Comparison of ENCODE assay signal across 31 cellular contexts in genomic region chr15:87626835-87627234, GRCh38.
"Had no signal": no experiment of that assay in that cellular context is flagged by ENCODE, and none has a peak within 500 bp of the region (broad histone marks: within the 10 kb centered on the region; RNA-seq: fewer than 3 reads in every experiment).

No MANE protein-coding gene starts in this region.

- H3K4me2 ChIP-seq: PC-9 had no signal

- ATAC-seq: activated CD4-positive, alpha-beta T cell treated with anti-CD3 and anti-CD28 coated beads for 36 hours; activated CD8-positive, alpha-beta T cell treated with anti-CD3 and anti-CD28 coated beads, Interleukin-2, amount 10 ng/mL, durations not matched to agents 7 days and 5 days; activated naive CD8-positive, alpha-beta T cell treated with anti-CD3 and anti-CD28 coated beads, Interleukin-2, amount 50 U/mL, for 24 hours had no signal

- H3K27ac ChIP-seq: PC-9 had no signal

- DNase-seq: activated CD4-positive, alpha-beta T cell treated with anti-CD3 and anti-CD28 coated beads for 36 hours; activated CD4-positive, alpha-beta T cell treated with anti-CD3 and anti-CD28 coated beads, Interleukin-2, amount 10 ng/mL, durations not matched to agents 7 days and 5 days; activated CD4-positive, alpha-beta T cell treated with anti-CD3 and anti-CD28 coated beads, Interleukin-2, amount 50 U/mL, for 48 hours; activated CD8-positive, alpha-beta T cell treated with anti-CD3 and anti-CD28 coated beads, Interleukin-2, amount 10 ng/mL, durations not matched to agents 7 days and 5 days; activated gamma-delta T cell; activated naive CD4-positive, alpha-beta T cell treated with anti-CD3 and anti-CD28 coated beads for 36 hours; activated naive CD8-positive, alpha-beta T cell treated with anti-CD3 and anti-CD28 coated beads, Interleukin-2, amount 50 U/mL, for 24 hours; activated T-cell treated with anti-CD3 and anti-CD28 coated beads, Interleukin-2, amount 50 U/mL, for 24 hours; anterior cingulate cortex; caudate nucleus; cerebellar nuclear complex; Karpas-422; KBM-7; NCI-H1105; NCI-H1417 treated with DMSO at 0.1 percent for 48 hours; NCI-H2029; NCI-H226; NCI-H446 treated with DMSO at 0.1 percent for 48 hours; NCI-H69; NK-92 treated with Interleukin-12 subunit alpha and Interleukin-12 subunit beta, amount 100 ng/mL, for 24 hours; PC-9; Right ventricle myocardium superior; SW 1271; T-helper 1 cell; T-helper 2 cell; T-helper 9 cell had no signal

- H3K9me3 Mint-ChIP-seq: activated CD4-positive, alpha-beta T cell treated with anti-CD3 and anti-CD28 coated beads, Interleukin-2, amount 10 ng/mL, durations not matched to agents 7 days and 5 days; activated T-cell treated with anti-CD3 and anti-CD28 coated beads, Interleukin-2, amount 50 U/mL, for 24 hours; activated T-helper 2 cell treated with anti-CD3 and anti-CD28 coated beads, Interferon-gamma antibody, Interleukin-2, Interleukin-4, amounts not matched to agents 10 μg/mL and 5 μg/mL and 100 μg/mL, durations not matched to agents 14 hours and 24 hours and 36 hours had no signal

- H3K4me3 ChIP-seq: PC-9 had no signal

- H3K27ac Mint-ChIP-seq: activated CD4-positive, alpha-beta T cell treated with anti-CD3 and anti-CD28 coated beads for 36 hours; activated CD4-positive, alpha-beta T cell treated with anti-CD3 and anti-CD28 coated beads, Interleukin-2, amount 10 ng/mL, durations not matched to agents 7 days and 5 days; activated CD8-positive, alpha-beta T cell treated with anti-CD3 and anti-CD28 coated beads, Interleukin-2, amount 10 ng/mL, durations not matched to agents 7 days and 5 days; activated naive CD4-positive, alpha-beta T cell treated with anti-CD3 and anti-CD28 coated beads for 36 hours; activated naive CD8-positive, alpha-beta T cell; activated naive CD8-positive, alpha-beta T cell treated with anti-CD3 and anti-CD28 coated beads, Interleukin-2, amount 50 U/mL, for 24 hours; activated T-cell treated with anti-CD3 and anti-CD28 coated beads, Interleukin-2, amount 50 U/mL, for 24 hours; activated T-helper 2 cell treated with anti-CD3 and anti-CD28 coated beads, Interferon-gamma antibody, Interleukin-2, Interleukin-4, amounts not matched to agents 10 μg/mL and 5 μg/mL and 100 μg/mL, durations not matched to agents 14 hours and 24 hours and 36 hours; brain had no signal

- H3K36me3 Mint-ChIP-seq: activated naive CD8-positive, alpha-beta T cell; brain had no signal

- H2AFZ ChIP-seq: PC-9 had no signal

- FAIRE-seq: bronchial epithelial cell, RCC 7860 had no signal
